Comparison of ENCODE assay signal across 1 cellular context in the genomic region with DNA sequence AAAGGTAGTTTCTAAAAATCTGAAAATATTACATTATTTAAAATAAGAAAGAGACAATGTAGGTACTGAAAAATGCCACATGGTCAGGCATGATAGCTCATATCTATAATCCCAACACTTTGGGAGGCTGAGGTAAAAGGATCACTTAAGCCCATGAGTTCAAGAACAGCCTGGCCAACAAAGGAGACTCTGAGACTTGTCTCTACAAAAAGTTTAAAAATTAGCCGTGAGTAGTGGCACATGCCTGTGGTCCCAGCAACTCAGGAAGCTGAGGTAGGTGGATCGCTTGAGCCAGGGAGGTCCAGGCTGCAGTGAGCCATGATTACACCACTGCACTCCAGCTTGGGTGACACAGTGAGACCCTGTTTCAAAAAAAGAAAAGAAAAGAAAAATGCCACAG.
TF ChIP-seq lines count a peak whose summit lies in the region.

No MANE protein-coding gene starts in this region.

TF ChIP-seq in SK-N-SH treated with all-trans-retinoic acid at 6 μM for 48 hours, 23 proteins besides CTCF, POLR2A, EP300 and RAD21:
- no peak for TF ChIP-seq RARB (CRISPR knock-in tag; IDR thresholded peaks at IDR 0.05)
- no peak for TF ChIP-seq ZNF8 (CRISPR knock-in tag; IDR thresholded peaks at IDR 0.05)
- TF ChIP-seq GLIS3 (CRISPR knock-in tag; IDR thresholded peaks at IDR 0.05): no peak
- TF ChIP-seq PPARA (CRISPR knock-in tag; IDR thresholded peaks at IDR 0.05; ENCODE audit: borderline replicate concordance): no peak
